ENCODE assay signal across 8 cellular contexts in the genomic region with DNA sequence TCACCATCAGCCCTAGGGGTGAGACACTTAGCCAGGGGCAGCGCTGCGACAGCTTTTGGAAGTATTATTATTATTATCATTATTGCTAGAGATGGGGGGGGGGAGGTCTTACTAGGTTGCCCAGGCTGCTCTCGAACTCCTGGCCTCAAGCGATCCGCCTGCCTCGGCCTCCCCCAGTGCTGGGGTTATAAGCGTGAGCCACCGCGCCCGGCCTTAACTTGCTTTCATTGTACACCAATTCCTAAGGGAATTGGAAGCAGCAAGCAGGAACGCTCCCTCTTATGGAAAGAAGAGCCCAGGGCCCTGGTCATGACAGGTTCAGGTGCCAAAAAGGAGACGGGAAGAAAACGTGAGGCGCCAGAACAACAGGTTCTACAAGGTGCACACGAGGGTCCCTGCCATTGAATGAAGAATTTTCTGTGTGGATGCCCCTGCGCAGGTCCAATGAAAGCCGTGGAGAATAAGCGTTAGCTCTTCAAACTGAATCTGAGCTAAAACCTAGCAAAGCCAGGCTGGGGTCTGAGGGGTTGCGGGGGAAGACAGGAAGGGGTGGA. TPM values are rescaled to one million over a fixed set of nuclear protein-coding genes. Genes with fewer than 3 reads are reported as not detected.
A peak's percentile ranks its signal among the peaks of the same experiment; 100 is the strongest.
DNase-seq lines count a peak whose midpoint lies in the region; ATAC-seq and TF ChIP-seq lines count a peak whose summit lies in the region.

No MANE protein-coding gene starts in this region.

- DNase-seq in NCI-H1092 treated with DMSO at 0.1 percent for 48 hours (lab: John Stamatoyannopoulos, UW) (peak; percentile 39), NCI-H1092 (lab: John Stamatoyannopoulos, UW) (no peak), endothelial cell (ENCODE audit: low spot score) (no peak), skeletal muscle cell (ENCODE audit: low read depth) (no peak), SW 1271 (lab: John Stamatoyannopoulos, UW) (no peak), G401 (ENCODE audit: low spot score) (no peak)

- peak overlapping the region; percentile 99 for H3K4me3 Mint-ChIP-seq in endothelial cell (ENCODE audit: unreplicated experiment)

- no peak overlapping the region for H3K9ac ChIP-seq in OCI-LY3 (ENCODE audit: low read length)

- peaks cover 20% of the 10 kb centered on the region for H3K27me3 Mint-ChIP-seq in endothelial cell (ENCODE audit: unreplicated experiment)

- peaks cover 30% of the 10 kb centered on the region for H4K20me1 ChIP-seq in OCI-LY3 (ENCODE audit: insufficient read depth, low read length)

- H3K4me3 ChIP-seq in OCI-LY3 (ENCODE audit: low read length) (peak overlapping the region; percentile 100), skeletal muscle cell (ENCODE audit: low read depth, low read length) (peak overlapping the region; percentile 28)

- peaks cover 31% of the 10 kb centered on the region for H3K36me3 ChIP-seq in OCI-LY3 (replicated peaks; ENCODE audit: low read depth, low read length)

- TF ChIP-seq CTCF in OCI-LY3 (IDR thresholded peaks at IDR 0.05; ENCODE audit: low read depth, low read length): no peak
- no peak for TF ChIP-seq CTCF in endothelial cell (IDR thresholded peaks at IDR 0.05; ENCODE audit: unreplicated experiment)

- H3K79me2 ChIP-seq in OCI-LY3 (ENCODE audit: low read length): peaks cover 45% of the 10 kb centered on the region

- peaks cover 16% of the 10 kb centered on the region for H3K27me3 ChIP-seq in OCI-LY3 (ENCODE audit: low read depth, low read length)

- H3K4me2 ChIP-seq in OCI-LY3 (ENCODE audit: low read length): peak overlapping the region; percentile 92

- peak overlapping the region; percentile 94 for H2AFZ ChIP-seq in OCI-LY3 (ENCODE audit: low read depth, low read length)

- peaks cover 30% of the 10 kb centered on the region for H3K4me1 Mint-ChIP-seq in endothelial cell (ENCODE audit: unreplicated experiment)

- peaks cover 16% of the 10 kb centered on the region for H3K36me3 Mint-ChIP-seq in endothelial cell (ENCODE audit: low read depth, unreplicated experiment)

- no peaks in the 10 kb centered on the region for H3K9me3 Mint-ChIP-seq in endothelial cell (ENCODE audit: unreplicated experiment)

- no peak overlapping the region for H3K27ac ChIP-seq in OCI-LY3 (ENCODE audit: low read length)

- ATAC-seq in HG03139 (IDR thresholded peaks at IDR 0.05; ENCODE audit: unreplicated experiment): no peak

- no peaks in the 10 kb centered on the region for H3K9me3 ChIP-seq in OCI-LY3 (ENCODE audit: insufficient read depth, low read length)

- peaks cover 15% of the 10 kb centered on the region for H3K4me1 ChIP-seq in OCI-LY3 (ENCODE audit: low read length)

- H3K27ac Mint-ChIP-seq in endothelial cell (ENCODE audit: unreplicated experiment): peak overlapping the region; percentile 75

- in situ Hi-C loops in G401 (cut with HindIII; ENCODE audit: low sequenced_read_pairs): no loop called here

RNA-seq across cellular contexts. Expression of a gene that starts 0.5 kb away (rescaled TPM):
- total RNA-seq in endothelial cell (ENCODE audit: unreplicated experiment): 1,802 TPM
- 1,888 and 3,125 TPM in 2 replicates for total RNA-seq in G401 (2014; rRNA removed; shearing (Covaris generic))

RNA-seq across cellular contexts. Expression of a gene that starts 10.4 kb away (rescaled TPM):
- total RNA-seq in endothelial cell (ENCODE audit: unreplicated experiment): 6.8 TPM
- total RNA-seq in G401 (2014; rRNA removed; shearing (Covaris generic)): 3.4 and 7.6 TPM in 2 replicates
